In genomic region chr2:5190023-5190422, GRCh38 we compare ENCODE assay signal across 20 cellular contexts.
DNase-seq lines count a peak whose midpoint lies in the region; FAIRE-seq and TF ChIP-seq lines count a peak whose summit lies in the region.
"Had no signal": no experiment of that assay in that cellular context is flagged by ENCODE, and none has a peak within 500 bp of the region (broad histone marks: within the 10 kb centered on the region; RNA-seq: fewer than 3 reads in every experiment).

No MANE protein-coding gene starts in this region.

- H3K27ac ChIP-seq in Karpas-422 (ENCODE audit: low read length) (no peak overlapping the region), astrocyte (ENCODE audit: low read depth, low read length) (no peak overlapping the region)
- H3K27ac ChIP-seq: HL-60, PC-9 had no signal

- H3K27ac Mint-ChIP-seq in astrocyte (ENCODE audit: unreplicated experiment) (no peak overlapping the region), endothelial cell (ENCODE audit: unreplicated experiment) (no peak overlapping the region), HFFc6 (no peak overlapping the region)
- H3K27ac Mint-ChIP-seq: CD4-positive, alpha-beta T cell had no signal

- no peaks in the 10 kb centered on the region for H3K27me3 Mint-ChIP-seq in astrocyte (ENCODE audit: low read depth, unreplicated experiment)
- no peaks in the 10 kb centered on the region for H3K27me3 Mint-ChIP-seq in endothelial cell (ENCODE audit: unreplicated experiment)
- H3K27me3 Mint-ChIP-seq in HFFc6 (ENCODE audit: insufficient read depth) = no peaks in the 10 kb centered on the region
- H3K27me3 Mint-ChIP-seq: CD4-positive, alpha-beta T cell had no signal

- H3K9me3 Mint-ChIP-seq in astrocyte (ENCODE audit: unreplicated experiment) (no peaks in the 10 kb centered on the region), endothelial cell (ENCODE audit: unreplicated experiment) (no peaks in the 10 kb centered on the region), HFFc6 (peaks cover 43% of the 10 kb centered on the region)
- H3K9me3 Mint-ChIP-seq: CD4-positive, alpha-beta T cell had no signal

- no peak overlapping the region for H3K4me3 Mint-ChIP-seq in astrocyte (ENCODE audit: unreplicated experiment)
- H3K4me3 Mint-ChIP-seq in endothelial cell (ENCODE audit: unreplicated experiment) = no peak overlapping the region
- no peak overlapping the region for H3K4me3 Mint-ChIP-seq in HFFc6
- H3K4me3 Mint-ChIP-seq: CD4-positive, alpha-beta T cell had no signal

- H3K4me2 ChIP-seq in Karpas-422 (ENCODE audit: low read depth, low read length, poor library complexity, severe bottlenecking) = no peak overlapping the region
- peak overlapping the region; percentile 58 for H3K4me2 ChIP-seq in astrocyte (ENCODE audit: low read length)
- H3K4me2 ChIP-seq: PC-9 had no signal

- H3K9ac ChIP-seq in Karpas-422 (ENCODE audit: low read length) (no peak overlapping the region), astrocyte (ENCODE audit: low read length) (no peak overlapping the region)

- no peaks in the 10 kb centered on the region for H3K4me1 Mint-ChIP-seq in astrocyte (ENCODE audit: low read depth, unreplicated experiment)
- H3K4me1 Mint-ChIP-seq in endothelial cell (ENCODE audit: unreplicated experiment) = no peaks in the 10 kb centered on the region
- H3K4me1 Mint-ChIP-seq in HFFc6 (ENCODE audit: low read depth) = no peaks in the 10 kb centered on the region

- no peaks in the 10 kb centered on the region for H3K9me3 ChIP-seq in Karpas-422 (ENCODE audit: low read length)
- H3K9me3 ChIP-seq in astrocyte (ENCODE audit: insufficient read depth, low read depth, low read length) = no peaks in the 10 kb centered on the region
- no peaks in the 10 kb centered on the region for H3K9me3 ChIP-seq in MG63
- H3K9me3 ChIP-seq: BE2C had no signal

- H3K27me3 ChIP-seq in Karpas-422 (ENCODE audit: low read length) (0 out of 2 replicates have a peak, but pooled peaks cover 3% of the 10 kb centered on the region), astrocyte (ENCODE audit: insufficient read depth, low read length) (no peaks in the 10 kb centered on the region), MG63 (no peaks in the 10 kb centered on the region)
- H3K27me3 ChIP-seq: BE2C had no signal

- 0 out of 2 replicates have a peak overlapping the region, but pooled peaks have one; percentile 36 for H2AFZ ChIP-seq in Karpas-422 (ENCODE audit: low read length)
- H2AFZ ChIP-seq in astrocyte (ENCODE audit: low read depth, low read length) = no peak overlapping the region
- H2AFZ ChIP-seq: PC-9 had no signal

- TF ChIP-seq CTCF in astrocyte (IDR thresholded peaks at IDR 0.05; ENCODE audit: insufficient read depth, low read depth, low read length) (no peak), endothelial cell (IDR thresholded peaks at IDR 0.05; ENCODE audit: unreplicated experiment) (no peak), HFFc6 (IDR thresholded peaks at IDR 0.05) (no peak)

- H3K36me3 ChIP-seq in Karpas-422 (ENCODE audit: insufficient read depth, low read length) = no peaks in the 10 kb centered on the region
- H3K36me3 ChIP-seq in astrocyte (ENCODE audit: insufficient read depth, low read length) = no peaks in the 10 kb centered on the region
- H3K36me3 ChIP-seq in MG63 = no peaks in the 10 kb centered on the region
- H3K36me3 ChIP-seq: BE2C had no signal

- H3K4me3 ChIP-seq in Karpas-422 (ENCODE audit: low read length) = no peak overlapping the region
- H3K4me3 ChIP-seq in astrocyte (ENCODE audit: insufficient read depth, low read depth, low read length) = no peak overlapping the region
- no peak overlapping the region for H3K4me3 ChIP-seq in MG63
- H3K4me3 ChIP-seq: PC-9 had no signal

- DNase-seq in Karpas-422 (no peak), astrocyte (ENCODE audit: low read depth) (no peak), iris pigment epithelial cell (ENCODE audit: low read depth) (peak; percentile 61), MG63 (no peak), endothelial cell (ENCODE audit: low spot score) (no peak), HFFc6 (no peak), SKM-1 (lab: John Stamatoyannopoulos, UW; ENCODE audit: unreplicated experiment) (no peak)
- DNase-seq: BE2C; CD4-positive, alpha-beta T cell; GF-D8; MV-4-11; NCI-H1417 treated with DMSO at 0.1 percent for 48 hours; NCI-H1930; NCI-H2171; NCI-H446 treated with DMSO at 0.1 percent for 48 hours; NCI-H82; PC-9 had no signal

- no peaks in the 10 kb centered on the region for H3K9me2 ChIP-seq in Karpas-422 (replicated peaks; ENCODE audit: insufficient read depth, low read length)

- H3K4me1 ChIP-seq in Karpas-422 (ENCODE audit: low read length) = no peaks in the 10 kb centered on the region
- H3K4me1 ChIP-seq in astrocyte (ENCODE audit: insufficient read depth, low read length) = no peaks in the 10 kb centered on the region
- H3K4me1 ChIP-seq: BE2C had no signal

- H4K20me1 ChIP-seq in Karpas-422 (ENCODE audit: insufficient read depth, low read depth, low read length) = no peaks in the 10 kb centered on the region
- H4K20me1 ChIP-seq in astrocyte (ENCODE audit: insufficient read depth, low read length) = no peaks in the 10 kb centered on the region

- no peaks in the 10 kb centered on the region for H3K36me3 Mint-ChIP-seq in astrocyte (ENCODE audit: low read depth, unreplicated experiment)
- no peaks in the 10 kb centered on the region for H3K36me3 Mint-ChIP-seq in endothelial cell (ENCODE audit: low read depth, unreplicated experiment)
- H3K36me3 Mint-ChIP-seq in HFFc6 (ENCODE audit: low read depth) = no peaks in the 10 kb centered on the region; the same call in 1 of the 2 replicates

- FAIRE-seq in astrocyte (lab: Jason Lieb, UNC) = no peak
- FAIRE-seq: GM12891, H54 had no signal

- no peaks in the 10 kb centered on the region for H3K79me2 ChIP-seq in Karpas-422 (ENCODE audit: low read length)
- H3K79me2 ChIP-seq in astrocyte (ENCODE audit: insufficient read depth, low read length) = no peaks in the 10 kb centered on the region
